In genomic region chr4:72966652-72967051, GRCh38 we compare ENCODE assay signal across 18 cellular contexts.
DNase-seq lines count a peak whose midpoint lies in the region; ATAC-seq and TF ChIP-seq lines count a peak whose summit lies in the region.
"Had no signal": no experiment of that assay in that cellular context is flagged by ENCODE, and none has a peak within 500 bp of the region (broad histone marks: within the 10 kb centered on the region; RNA-seq: fewer than 3 reads in every experiment).

No MANE protein-coding gene starts in this region.

- TF ChIP-seq CTCF in dorsolateral prefrontal cortex (IDR thresholded peaks at IDR 0.05 in 54 of 56, conservative IDR thresholded peaks at IDR 0.05 in 2 of 56; ENCODE audit: low read depth in 1 of 56, partially characterized antibody in 56 of 56) (no peak), endothelial cell (IDR thresholded peaks at IDR 0.05; ENCODE audit: unreplicated experiment) (no peak)

- peaks cover 2% of the 10 kb centered on the region for H3K4me1 Mint-ChIP-seq in activated CD4-positive, alpha-beta T cell treated with anti-CD3 and anti-CD28 coated beads, Interleukin-2, amount 10 ng/mL, durations not matched to agents 24 days and 14 days
- H3K4me1 Mint-ChIP-seq in activated CD4-positive, alpha-beta T cell treated with anti-CD3 and anti-CD28 coated beads, Interleukin-2, amount 10 ng/mL, durations not matched to agents 7 days and 5 days, result peaks cover 2% of the 10 kb centered on the region
- no peaks in the 10 kb centered on the region for H3K4me1 Mint-ChIP-seq in activated T-helper 2 cell treated with anti-CD3 and anti-CD28 coated beads, Interferon-gamma antibody, Interleukin-2, Interleukin-4, amounts not matched to agents 10 μg/mL and 5 μg/mL and 100 μg/mL, durations not matched to agents 14 hours and 24 hours and 36 hours (ENCODE audit: low read depth)
- no peaks in the 10 kb centered on the region for H3K4me1 Mint-ChIP-seq in endothelial cell (ENCODE audit: unreplicated experiment)
- H3K4me1 Mint-ChIP-seq: CD14-positive monocyte had no signal

- peak; percentile 65 for DNase-seq in activated CD4-positive, alpha-beta T cell treated with anti-CD3 and anti-CD28 coated beads, Interleukin-2, amount 10 ng/mL, durations not matched to agents 24 days and 14 days
- no peak for DNase-seq in activated CD4-positive, alpha-beta T cell treated with anti-CD3 and anti-CD28 coated beads, Interleukin-2, amount 10 ng/mL, durations not matched to agents 7 days and 5 days
- DNase-seq in activated T-helper 2 cell treated with anti-CD3 and anti-CD28 coated beads, Interferon-gamma antibody, Interleukin-2, Interleukin-4, amounts not matched to agents 10 μg/mL and 5 μg/mL and 100 μg/mL, durations not matched to agents 14 hours and 24 hours and 36 hours (ENCODE audit: low spot score), result peak; percentile 8
- DNase-seq in COR-L47 (lab: John Stamatoyannopoulos, UW), result no peak
- DNase-seq in dorsolateral prefrontal cortex, result no peak
- no peak for DNase-seq in endothelial cell (ENCODE audit: low spot score)
- DNase-seq: amniotic stem cell; DMS79 treated with DMSO at 0.1 percent for 48 hours; H7; left cardiac atrium; NCI-H2029; NCI-H510A treated with DMSO at 0.1 percent for 48 hours; ovary; stimulated activated CD4-positive, alpha-beta T cell treated with anti-CD3 and anti-CD28 coated beads, Interleukin-4, amount 100 ng/mL, for 4 hours had no signal

- H3K36me3 Mint-ChIP-seq in activated CD4-positive, alpha-beta T cell treated with anti-CD3 and anti-CD28 coated beads, Interleukin-2, amount 10 ng/mL, durations not matched to agents 24 days and 14 days (ENCODE audit: low read depth), result no peaks in the 10 kb centered on the region
- H3K36me3 Mint-ChIP-seq in activated CD4-positive, alpha-beta T cell treated with anti-CD3 and anti-CD28 coated beads, Interleukin-2, amount 10 ng/mL, durations not matched to agents 7 days and 5 days (ENCODE audit: low read depth), result no peaks in the 10 kb centered on the region
- no peaks in the 10 kb centered on the region for H3K36me3 Mint-ChIP-seq in activated T-helper 2 cell treated with anti-CD3 and anti-CD28 coated beads, Interferon-gamma antibody, Interleukin-2, Interleukin-4, amounts not matched to agents 10 μg/mL and 5 μg/mL and 100 μg/mL, durations not matched to agents 14 hours and 24 hours and 36 hours (ENCODE audit: low read depth)
- no peaks in the 10 kb centered on the region for H3K36me3 Mint-ChIP-seq in endothelial cell (ENCODE audit: low read depth, unreplicated experiment)
- H3K36me3 Mint-ChIP-seq: CD14-positive monocyte, type B pancreatic cell had no signal

- POLR2A ChIA-PET in activated CD4-positive, alpha-beta T cell treated with anti-CD3 and anti-CD28 coated beads, Interleukin-2, amount 10 ng/mL, durations not matched to agents 7 days and 5 days (lab: Charles Lee), result no interaction called here

- H3K4me3 Mint-ChIP-seq in activated CD4-positive, alpha-beta T cell treated with anti-CD3 and anti-CD28 coated beads, Interleukin-2, amount 10 ng/mL, durations not matched to agents 24 days and 14 days, result no peak overlapping the region
- H3K4me3 Mint-ChIP-seq in activated CD4-positive, alpha-beta T cell treated with anti-CD3 and anti-CD28 coated beads, Interleukin-2, amount 10 ng/mL, durations not matched to agents 7 days and 5 days, result no peak overlapping the region
- H3K4me3 Mint-ChIP-seq in activated T-helper 2 cell treated with anti-CD3 and anti-CD28 coated beads, Interferon-gamma antibody, Interleukin-2, Interleukin-4, amounts not matched to agents 10 μg/mL and 5 μg/mL and 100 μg/mL, durations not matched to agents 14 hours and 24 hours and 36 hours (ENCODE audit: low read depth), result no peak overlapping the region
- no peak overlapping the region for H3K4me3 Mint-ChIP-seq in endothelial cell (ENCODE audit: unreplicated experiment)
- H3K4me3 Mint-ChIP-seq: CD14-positive monocyte, type B pancreatic cell had no signal

- peaks cover 6% of the 10 kb centered on the region for H3K27me3 Mint-ChIP-seq in activated CD4-positive, alpha-beta T cell treated with anti-CD3 and anti-CD28 coated beads, Interleukin-2, amount 10 ng/mL, durations not matched to agents 24 days and 14 days
- H3K27me3 Mint-ChIP-seq in activated CD4-positive, alpha-beta T cell treated with anti-CD3 and anti-CD28 coated beads, Interleukin-2, amount 10 ng/mL, durations not matched to agents 7 days and 5 days, result peaks cover 8% of the 10 kb centered on the region
- peaks cover 3% of the 10 kb centered on the region for H3K27me3 Mint-ChIP-seq in activated T-helper 2 cell treated with anti-CD3 and anti-CD28 coated beads, Interferon-gamma antibody, Interleukin-2, Interleukin-4, amounts not matched to agents 10 μg/mL and 5 μg/mL and 100 μg/mL, durations not matched to agents 14 hours and 24 hours and 36 hours (ENCODE audit: low read depth)
- no peaks in the 10 kb centered on the region for H3K27me3 Mint-ChIP-seq in endothelial cell (ENCODE audit: unreplicated experiment)
- H3K27me3 Mint-ChIP-seq: type B pancreatic cell had no signal

- no peak overlapping the region for H3K4me3 ChIP-seq in dorsolateral prefrontal cortex
- H3K4me3 ChIP-seq: ovary had no signal

- intact Hi-C loops in activated CD4-positive, alpha-beta T cell treated with anti-CD3 and anti-CD28 coated beads, Interleukin-2, amount 10 ng/mL, durations not matched to agents 24 days and 14 days (cut with micrococcal nuclease), result no loop called here
- intact Hi-C loops in activated T-helper 2 cell treated with anti-CD3 and anti-CD28 coated beads, Interferon-gamma antibody, Interleukin-2, Interleukin-4, amounts not matched to agents 10 μg/mL and 5 μg/mL and 100 μg/mL, durations not matched to agents 14 hours and 24 hours and 36 hours (cut with micrococcal nuclease), result no loop called here
- intact Hi-C loops in dorsolateral prefrontal cortex (cut with DNase I), result no loop called here

- H3K27me3 ChIP-seq in dorsolateral prefrontal cortex, result no peaks in the 10 kb centered on the region
- H3K27me3 ChIP-seq: ovary had no signal

- H3K27ac Mint-ChIP-seq in activated CD4-positive, alpha-beta T cell treated with anti-CD3 and anti-CD28 coated beads, Interleukin-2, amount 10 ng/mL, durations not matched to agents 24 days and 14 days, result no peak overlapping the region
- H3K27ac Mint-ChIP-seq in activated CD4-positive, alpha-beta T cell treated with anti-CD3 and anti-CD28 coated beads, Interleukin-2, amount 10 ng/mL, durations not matched to agents 7 days and 5 days, result no peak overlapping the region
- H3K27ac Mint-ChIP-seq in activated T-helper 2 cell treated with anti-CD3 and anti-CD28 coated beads, Interferon-gamma antibody, Interleukin-2, Interleukin-4, amounts not matched to agents 10 μg/mL and 5 μg/mL and 100 μg/mL, durations not matched to agents 14 hours and 24 hours and 36 hours, result no peak overlapping the region
- H3K27ac Mint-ChIP-seq in endothelial cell (ENCODE audit: unreplicated experiment), result no peak overlapping the region
- H3K27ac Mint-ChIP-seq: CD14-positive monocyte, type B pancreatic cell had no signal

- H3K27ac ChIP-seq in dorsolateral prefrontal cortex, result no peak overlapping the region
- H3K27ac ChIP-seq: ovary had no signal

- peaks cover 14% of the 10 kb centered on the region for H3K9me3 Mint-ChIP-seq in activated CD4-positive, alpha-beta T cell treated with anti-CD3 and anti-CD28 coated beads, Interleukin-2, amount 10 ng/mL, durations not matched to agents 24 days and 14 days
- H3K9me3 Mint-ChIP-seq in activated CD4-positive, alpha-beta T cell treated with anti-CD3 and anti-CD28 coated beads, Interleukin-2, amount 10 ng/mL, durations not matched to agents 7 days and 5 days, result peaks cover 8% of the 10 kb centered on the region
- peaks cover 11% of the 10 kb centered on the region for H3K9me3 Mint-ChIP-seq in activated T-helper 2 cell treated with anti-CD3 and anti-CD28 coated beads, Interferon-gamma antibody, Interleukin-2, Interleukin-4, amounts not matched to agents 10 μg/mL and 5 μg/mL and 100 μg/mL, durations not matched to agents 14 hours and 24 hours and 36 hours
- H3K9me3 Mint-ChIP-seq in endothelial cell (ENCODE audit: unreplicated experiment), result no peaks in the 10 kb centered on the region

- CTCF ChIA-PET in activated CD4-positive, alpha-beta T cell treated with anti-CD3 and anti-CD28 coated beads, Interleukin-2, amount 10 ng/mL, durations not matched to agents 7 days and 5 days (lab: Charles Lee), result no interaction called here

- ATAC-seq in GM21526 (IDR thresholded peaks at IDR 0.05; ENCODE audit: low FRiP score, unreplicated experiment) (peak; percentile 74), HG03135 (IDR thresholded peaks at IDR 0.05; ENCODE audit: unreplicated experiment) (peak; percentile 86)
- ATAC-seq: left cardiac atrium had no signal

Comparison
In these comparisons a context has a peak if more than half of its experiments do, and no peak if none do; other contexts are left out.
1. DNase-seq: peak in activated CD4-positive, alpha-beta T cell treated with anti-CD3 and anti-CD28 coated beads, Interleukin-2, amount 10 ng/mL, durations not matched to agents 24 days and 14 days (single experiment) and activated T-helper 2 cell treated with anti-CD3 and anti-CD28 coated beads, Interferon-gamma antibody, Interleukin-2, Interleukin-4, amounts not matched to agents 10 μg/mL and 5 μg/mL and 100 μg/mL, durations not matched to agents 14 hours and 24 hours and 36 hours (single experiment); none in activated CD4-positive, alpha-beta T cell treated with anti-CD3 and anti-CD28 coated beads, Interleukin-2, amount 10 ng/mL, durations not matched to agents 7 days and 5 days (single experiment), COR-L47 (single experiment), dorsolateral prefrontal cortex (0 of 10) and endothelial cell (single experiment).